1 cellular context compared by ENCODE assay signal in the genomic region with DNA sequence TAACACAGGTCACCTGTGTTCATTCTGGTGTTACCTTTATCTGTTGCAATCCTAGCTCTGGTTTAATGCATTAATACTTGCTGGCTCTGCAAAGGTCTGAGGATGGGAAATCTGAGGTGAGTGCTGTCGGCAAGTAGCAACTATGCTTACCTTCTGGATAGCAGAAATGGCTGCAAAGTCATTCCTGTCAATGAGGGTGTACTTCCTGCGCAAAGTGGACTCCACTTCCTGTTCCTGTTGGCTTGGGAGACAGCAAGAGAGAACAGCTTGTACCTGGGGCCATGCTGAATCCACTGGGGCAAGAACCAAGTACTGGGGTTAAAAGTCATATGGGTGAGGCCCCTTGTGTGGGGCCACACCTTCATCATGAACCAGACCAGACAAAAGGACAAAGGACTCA.
TF ChIP-seq lines count a peak whose summit lies in the region.

No MANE protein-coding gene starts in this region.

TF ChIP-seq in SK-N-SH treated with all-trans-retinoic acid at 6 μM for 48 hours, 23 proteins besides CTCF, POLR2A, EP300 and RAD21 (continued from another document):
- TF ChIP-seq TSHZ2 (CRISPR knock-in tag; IDR thresholded peaks at IDR 0.05) (no peak), ZNF565 (CRISPR knock-in tag; conservative IDR thresholded peaks at IDR 0.05; ENCODE audit: low read depth) (no peak), PPARA (CRISPR knock-in tag; IDR thresholded peaks at IDR 0.05; ENCODE audit: borderline replicate concordance) (no peak), TOX (CRISPR knock-in tag; IDR thresholded peaks at IDR 0.05; ENCODE audit: borderline replicate concordance) (no peak), SNAI2 (CRISPR knock-in tag; IDR thresholded peaks at IDR 0.05) (no peak), CREB5 (CRISPR knock-in tag; IDR thresholded peaks at IDR 0.05; ENCODE audit: low read depth) (no peak), OSR1 (CRISPR knock-in tag; IDR thresholded peaks at IDR 0.05) (no peak), BACH2 (CRISPR knock-in tag; IDR thresholded peaks at IDR 0.05; ENCODE audit: borderline replicate concordance) (no peak), CSDC2 (CRISPR knock-in tag; IDR thresholded peaks at IDR 0.05) (no peak), ZNF70 (CRISPR knock-in tag; IDR thresholded peaks at IDR 0.05) (no peak), GLIS3 (CRISPR knock-in tag; IDR thresholded peaks at IDR 0.05) (no peak)
- TF ChIP-seq, protein P1, sequence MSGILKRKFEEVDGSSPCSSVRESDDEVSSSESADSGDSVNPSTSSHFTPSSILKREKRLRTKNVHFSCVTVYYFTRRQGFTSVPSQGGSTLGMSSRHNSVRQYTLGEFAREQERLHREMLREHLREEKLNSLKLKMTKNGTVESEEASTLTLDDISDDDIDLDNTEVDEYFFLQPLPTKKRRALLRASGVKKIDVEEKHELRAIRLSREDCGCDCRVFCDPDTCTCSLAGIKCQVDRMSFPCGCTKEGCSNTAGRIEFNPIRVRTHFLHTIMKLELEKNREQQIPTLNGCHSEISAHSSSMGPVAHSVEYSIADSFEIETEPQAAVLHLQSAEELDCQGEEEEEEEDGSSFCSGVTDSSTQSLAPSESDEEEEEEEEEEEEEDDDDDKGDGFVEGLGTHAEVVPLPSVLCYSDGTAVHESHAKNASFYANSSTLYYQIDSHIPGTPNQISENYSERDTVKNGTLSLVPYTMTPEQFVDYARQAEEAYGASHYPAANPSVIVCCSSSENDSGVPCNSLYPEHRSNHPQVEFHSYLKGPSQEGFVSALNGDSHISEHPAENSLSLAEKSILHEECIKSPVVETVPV (CRISPR knock-in tag; IDR thresholded peaks at IDR 0.05), result no peak
